Comparison of ENCODE assay signal across 8 cellular contexts in genomic region chr7:148962823-148963582, GRCh38.
DNase-seq lines count a peak whose midpoint lies in the region; ATAC-seq and TF ChIP-seq lines count a peak whose summit lies in the region.

No MANE protein-coding gene starts in this region.

- DNase-seq in AG09309 (ENCODE audit: low read depth) (no peak), NCI-H226 (peak; percentile 28), lower leg skin (ENCODE audit: low spot score in 2 of 2) (peak in 1 of 2 donors; percentile 68)
- DNase-seq in activated CD4-positive, alpha-beta T cell treated with anti-CD3 and anti-CD28 coated beads for 48 hours, result peak; percentile 72
- DNase-seq in stimulated activated CD4-positive, alpha-beta T cell treated with anti-CD3 and anti-CD28 coated beads, TNF-alpha, amount 100 ng/mL, for 1 hour (ENCODE audit: low read depth in 3 of 3, low spot score in 1 of 3), result peak in 2 of 3 donors; percentile 22 to 31

- intact Hi-C loops in lower leg skin (cut with DNase I; ENCODE audit: low total_unique reads), result no loop called here

- peaks cover 6 to 10% of the 10 kb centered on the region in 2 donors for H3K4me1 ChIP-seq in duodenal mucosa (ENCODE audit: control insufficient read depth in 1 of 2, insufficient read depth in 2 of 2, low read length in 2 of 2)

- H3K4me3 ChIP-seq in AG09309 (ENCODE audit: control insufficient read depth, low read depth, low read length) (peak overlapping the region; percentile 52), duodenal mucosa (ENCODE audit: low read depth in 1 of 2, low read length in 2 of 2) (peak overlapping the region; percentile 85 to 90), lower leg skin (ENCODE audit: low read depth, poor library complexity, severe bottlenecking) (peak overlapping the region; percentile 12)

- 0% methylated on average over 5 of the region's 5 CpGs for WGBS in lower leg skin, 2 donors

- ATAC-seq in GM18520 (IDR thresholded peaks at IDR 0.05; ENCODE audit: unreplicated experiment), result peak; percentile 52
- peak; percentile 48 for ATAC-seq in HG03108 (IDR thresholded peaks at IDR 0.05; ENCODE audit: unreplicated experiment)

- peak overlapping the region; percentile 66 to 74 for H3K9ac ChIP-seq in duodenal mucosa (ENCODE audit: low read depth in 1 of 2, low read length in 2 of 2)

- H3K9me3 ChIP-seq in duodenal mucosa (ENCODE audit: control insufficient read depth in 1 of 2, low read length in 2 of 2), result no peaks in the 10 kb centered on the region

- no peaks in the 10 kb centered on the region for H3K36me3 ChIP-seq in duodenal mucosa (ENCODE audit: control insufficient read depth in 1 of 2, insufficient read depth in 2 of 2, low read length in 2 of 2)

- TF ChIP-seq POLR2A in lower leg skin (IDR thresholded peaks at IDR 0.05), result no peak

- peak overlapping the region; percentile 3 for H3K27ac ChIP-seq in duodenal mucosa (ENCODE audit: low read depth, low read length)

- H3K27me3 ChIP-seq in duodenal mucosa (ENCODE audit: control insufficient read depth in 1 of 2, insufficient read depth in 2 of 2, low read length in 2 of 2), result no peaks in the 10 kb centered on the region

- peak; percentile 91 for TF ChIP-seq CTCF in AG09309 (IDR thresholded peaks at IDR 0.05; ENCODE audit: control insufficient read depth, insufficient read depth, low read depth, low read length, missing control alignments)
- no peak for TF ChIP-seq CTCF in lower leg skin (IDR thresholded peaks at IDR 0.05)

Comparison
In these comparisons a context has a peak if more than half of its experiments do, and no peak if none do; other contexts are left out.
1. H3K4me3 ChIP-seq: peak in every context shown above with its lines; median percentile 88 in duodenal mucosa; 52 in AG09309; 12 in lower leg skin.